ENCODE assay signal across 33 cellular contexts in the genomic region with DNA sequence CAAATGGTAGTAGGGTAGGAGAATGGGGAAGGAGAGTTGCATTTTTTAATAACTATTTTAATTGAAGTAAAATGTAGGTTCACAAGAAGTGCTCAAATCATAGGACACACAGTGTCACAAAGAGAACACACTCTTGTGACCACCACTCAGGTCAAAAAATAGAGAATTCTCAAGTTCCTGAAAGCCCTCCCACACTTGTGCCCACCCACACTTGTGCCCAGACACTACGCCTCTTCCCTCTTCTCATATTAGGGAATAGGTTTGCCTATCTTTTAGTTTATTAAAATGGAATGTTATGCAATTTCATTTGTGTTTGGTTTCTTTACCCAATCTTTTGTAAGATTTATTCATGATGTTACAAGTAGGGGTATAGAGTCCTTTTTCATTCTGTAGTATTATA.
"Had no signal": no experiment of that assay in that cellular context is flagged by ENCODE, and none has a peak within 500 bp of the region (broad histone marks: within the 10 kb centered on the region; RNA-seq: fewer than 3 reads in every experiment).

No MANE protein-coding gene starts in this region.

- H3K9me3 Mint-ChIP-seq: activated CD8-positive, alpha-beta T cell treated with anti-CD3 and anti-CD28 coated beads for 36 hours; activated naive CD4-positive, alpha-beta T cell treated with anti-CD3 and anti-CD28 coated beads for 36 hours; activated naive CD4-positive, alpha-beta T cell treated with anti-CD3 and anti-CD28 coated beads, Interleukin-2, amount 50 U/mL, for 24 hours; activated naive CD8-positive, alpha-beta T cell treated with anti-CD3 and anti-CD28 coated beads for 36 hours; activated naive CD8-positive, alpha-beta T cell treated with anti-CD3 and anti-CD28 coated beads, Interleukin-2, amount 50 U/mL, for 24 hours; activated T-helper 1 cell treated with anti-CD3 and anti-CD28 coated beads, Interleukin-12 subunit alpha, Interleukin-12 subunit beta, Interleukin-2, Interleukin-4 antibody, amounts not matched to agents 30 ng/mL and 10 ng/mL and 1 ng/mL, durations not matched to agents 14 hours and 24 hours and 36 hours; activated T-helper 2 cell treated with anti-CD3 and anti-CD28 coated beads, Interferon-gamma antibody, Interleukin-2, Interleukin-4, amounts not matched to agents 10 μg/mL and 5 μg/mL and 100 μg/mL, durations not matched to agents 14 hours and 24 hours and 36 hours; WTC11 had no signal

- H3K9me3 ChIP-seq: adrenal gland, body of pancreas, colonic mucosa, esophagus squamous epithelium, heart left ventricle had no signal

- H3K4me3 Mint-ChIP-seq: activated CD8-positive, alpha-beta T cell treated with anti-CD3 and anti-CD28 coated beads for 36 hours; activated naive CD4-positive, alpha-beta T cell treated with anti-CD3 and anti-CD28 coated beads for 36 hours; activated naive CD4-positive, alpha-beta T cell treated with anti-CD3 and anti-CD28 coated beads, Interleukin-2, amount 50 U/mL, for 24 hours; activated naive CD8-positive, alpha-beta T cell treated with anti-CD3 and anti-CD28 coated beads for 36 hours; activated naive CD8-positive, alpha-beta T cell treated with anti-CD3 and anti-CD28 coated beads, Interleukin-2, amount 50 U/mL, for 24 hours; activated T-helper 1 cell treated with anti-CD3 and anti-CD28 coated beads, Interleukin-12 subunit alpha, Interleukin-12 subunit beta, Interleukin-2, Interleukin-4 antibody, amounts not matched to agents 30 ng/mL and 10 ng/mL and 1 ng/mL, durations not matched to agents 14 hours and 24 hours and 36 hours; WTC11 had no signal

- H3K27ac ChIP-seq: body of pancreas, colonic mucosa, epithelial cell of prostate, esophagus squamous epithelium, heart left ventricle had no signal

- H3K27me3 ChIP-seq: adrenal gland, body of pancreas, colonic mucosa, esophagus squamous epithelium, heart left ventricle had no signal

- H3K4me3 ChIP-seq: adrenal gland, body of pancreas, colonic mucosa, esophagus squamous epithelium, heart left ventricle had no signal

- H3K27ac Mint-ChIP-seq: activated CD8-positive, alpha-beta T cell treated with anti-CD3 and anti-CD28 coated beads for 36 hours; activated naive CD4-positive, alpha-beta T cell treated with anti-CD3 and anti-CD28 coated beads for 36 hours; activated naive CD4-positive, alpha-beta T cell treated with anti-CD3 and anti-CD28 coated beads, Interleukin-2, amount 50 U/mL, for 24 hours; activated naive CD8-positive, alpha-beta T cell treated with anti-CD3 and anti-CD28 coated beads for 36 hours; activated naive CD8-positive, alpha-beta T cell treated with anti-CD3 and anti-CD28 coated beads, Interleukin-2, amount 50 U/mL, for 24 hours; activated T-helper 2 cell treated with anti-CD3 and anti-CD28 coated beads, Interferon-gamma antibody, Interleukin-2, Interleukin-4, amounts not matched to agents 10 μg/mL and 5 μg/mL and 100 μg/mL, durations not matched to agents 14 hours and 24 hours and 36 hours had no signal

- DNase-seq: activated CD4-positive, alpha-beta T cell treated with anti-CD3 and anti-CD28 coated beads for 1 hour; activated CD4-positive, alpha-beta T cell treated with anti-CD3 and anti-CD28 coated beads for 4 hours; activated CD4-positive, alpha-beta T cell treated with anti-CD3 and anti-CD28 coated beads, Interleukin-2, amount 50 U/mL, for 1 hour; activated CD4-positive, alpha-beta T cell treated with anti-CD3 and anti-CD28 coated beads, Interleukin-2, amount 50 U/mL, for 48 hours; activated CD8-positive, alpha-beta memory T cell treated with anti-CD3 and anti-CD28 coated beads for 24 hours; activated CD8-positive, alpha-beta memory T cell treated with anti-CD3 and anti-CD28 coated beads, Interleukin-2, amount 50 U/mL, for 4 hours; activated CD8-positive, alpha-beta T cell treated with anti-CD3 and anti-CD28 coated beads for 36 hours; activated effector memory CD4-positive, alpha-beta T cell treated with anti-CD3 and anti-CD28 coated beads, Interleukin-2, amount 50 U/mL, for 16 hours; activated naive CD4-positive, alpha-beta T cell treated with anti-CD3 and anti-CD28 coated beads for 36 hours; activated naive CD8-positive, alpha-beta T cell treated with anti-CD3 and anti-CD28 coated beads for 36 hours; activated naive CD8-positive, alpha-beta T cell treated with anti-CD3 and anti-CD28 coated beads, Interleukin-2, amount 50 U/mL, for 24 hours; activated T-cell treated with anti-CD3 and anti-CD28 coated beads, Interleukin-2, amount 50 U/mL, for 1 hour; activated T-cell treated with anti-CD3 and anti-CD28 coated beads, Interleukin-2, amount 50 U/mL, for 48 hours; adrenal gland; amygdala; aorta; body of pancreas; caudate nucleus; colonic mucosa; effector CD8-positive, alpha-beta T cell; esophagus squamous epithelium; glutamatergic neuron; heart left ventricle; T-helper 1 cell; T-helper 2 cell had no signal

- H3K4me1 Mint-ChIP-seq: activated naive CD4-positive, alpha-beta T cell treated with anti-CD3 and anti-CD28 coated beads, Interleukin-2, amount 50 U/mL, for 24 hours; activated naive CD8-positive, alpha-beta T cell treated with anti-CD3 and anti-CD28 coated beads for 36 hours; activated naive CD8-positive, alpha-beta T cell treated with anti-CD3 and anti-CD28 coated beads, Interleukin-2, amount 50 U/mL, for 24 hours; WTC11 had no signal

- FAIRE-seq: endometrium, endothelial cell of umbilical vein, frontal cortex had no signal

- H3K27me3 Mint-ChIP-seq: activated CD8-positive, alpha-beta T cell treated with anti-CD3 and anti-CD28 coated beads for 36 hours; activated naive CD4-positive, alpha-beta T cell treated with anti-CD3 and anti-CD28 coated beads, Interleukin-2, amount 50 U/mL, for 24 hours; activated naive CD8-positive, alpha-beta T cell treated with anti-CD3 and anti-CD28 coated beads for 36 hours; activated naive CD8-positive, alpha-beta T cell treated with anti-CD3 and anti-CD28 coated beads, Interleukin-2, amount 50 U/mL, for 24 hours had no signal

- H3K4me1 ChIP-seq: colonic mucosa, esophagus squamous epithelium had no signal

- ATAC-seq: activated CD8-positive, alpha-beta T cell treated with anti-CD3 and anti-CD28 coated beads for 36 hours; activated naive CD8-positive, alpha-beta T cell treated with anti-CD3 and anti-CD28 coated beads, Interleukin-2, amount 50 U/mL, for 24 hours; body of pancreas; heart left ventricle; WTC11 had no signal
